ENCODE assay signal across 8 cellular contexts in genomic region chr1:148458901-148459581, GRCh38. TPM values are rescaled to one million over a fixed set of nuclear protein-coding genes. Genes with fewer than 3 reads are reported as not detected.
DNase-seq lines count a peak whose midpoint lies in the region; TF ChIP-seq lines count a peak whose summit lies in the region.
"Not testable (repeated sequence)": the region's sequence is repeated elsewhere in the genome, so short reads cannot be mapped to it uniquely, and the experiment has no call there.

No MANE protein-coding gene starts in this region.

- H3K79me1 ChIP-seq in neuronal stem cell (ENCODE audit: low read depth, low read length), result not testable (repeated sequence)

- not testable (repeated sequence) for H2BK12ac ChIP-seq in neuronal stem cell (ENCODE audit: low read length)

- not testable (repeated sequence) for H4K8ac ChIP-seq in neuronal stem cell (ENCODE audit: low read depth, low read length)

- H3K9ac ChIP-seq in SK-N-MC (ENCODE audit: insufficient read length) (peak overlapping the region; percentile 41), neuronal stem cell (ENCODE audit: low read depth, low read length, poor library complexity) (peak overlapping the region; percentile 44)

- DNase-seq in BE2C; SK-N-MC (ENCODE audit: low read depth, low spot score); coronary artery (ENCODE audit: low spot score): not testable (repeated sequence)
- DNase-seq in HK-2 (ENCODE audit: unreplicated experiment) (peak; percentile 5), neuronal stem cell (ENCODE audit: low spot score) (peak; percentile 36)
- DNase-seq in activated T-cell treated with anti-CD3 and anti-CD28 coated beads, Interleukin-2, amount 50 U/mL, for 24 hours, result peak; percentile 74
- DNase-seq in stimulated activated CD8-positive, alpha-beta memory T cell treated with anti-CD3 and anti-CD28 coated beads, Interleukin-4, amount 100 ng/mL, for 24 hours (ENCODE audit: low read depth), result peak; percentile 19

- H3K4me3 ChIP-seq in BE2C (ENCODE audit: low read depth, low read length) (peak overlapping the region; percentile 26), SK-N-MC (peak overlapping the region; percentile 76), coronary artery (peak overlapping the region; percentile 88), iPS-11a (ENCODE audit: low read depth, low read length) (peak overlapping the region; percentile 27), neuronal stem cell (ENCODE audit: low read length in 2 of 2) (peak overlapping the region; percentile 54 to 81)

- H3K4me1 ChIP-seq in BE2C; neuronal stem cell (ENCODE audit: control insufficient read depth in 2 of 2, insufficient read depth in 1 of 2, low read depth in 1 of 2, low read length in 2 of 2): not testable (repeated sequence)

- H3K14ac ChIP-seq in neuronal stem cell (ENCODE audit: low read length), result not testable (repeated sequence)

- not testable (repeated sequence) for H3K9me3 ChIP-seq in BE2C; SK-N-MC (ENCODE audit: low read depth, low read length); neuronal stem cell (replicated peaks in 1 of 2; ENCODE audit: control insufficient read depth in 2 of 2, insufficient read depth in 1 of 2, low read depth in 1 of 2, low read length in 2 of 2)

- H3K36me3 Mint-ChIP-seq in activated T-cell treated with anti-CD3 and anti-CD28 coated beads, Interleukin-2, amount 50 U/mL, for 24 hours (ENCODE audit: low read depth), result not testable (repeated sequence)

- not testable (repeated sequence) for H3K27ac ChIP-seq in SK-N-MC; neuronal stem cell (replicated peaks; ENCODE audit: low read length)
- H3K27ac ChIP-seq in coronary artery, result peak overlapping the region; percentile 66 to 93

- not testable (repeated sequence) for H3K23ac ChIP-seq in neuronal stem cell (ENCODE audit: low read depth, low read length, poor library complexity)

- H4K91ac ChIP-seq in neuronal stem cell (ENCODE audit: low read depth, low read length, poor library complexity), result not testable (repeated sequence)

- H3K4ac ChIP-seq in neuronal stem cell (ENCODE audit: low read length), result not testable (repeated sequence)

- WGBS in neuronal stem cell (ENCODE audit: extremely low coverage in 2 of 2, insufficient read length in 2 of 2, insufficient replicate concordance in 1 of 2), 2 donors, result no CpG with 5 or more reads among the region's 63 CpGs

- peak overlapping the region; percentile 84 for H2AFZ ChIP-seq in neuronal stem cell (ENCODE audit: low read length)

- not testable (repeated sequence) for H3K9me3 Mint-ChIP-seq in activated T-cell treated with anti-CD3 and anti-CD28 coated beads, Interleukin-2, amount 50 U/mL, for 24 hours

- not testable (repeated sequence) for H2BK120ac ChIP-seq in neuronal stem cell (ENCODE audit: low read depth, low read length)

- H3K4me2 ChIP-seq in neuronal stem cell (ENCODE audit: insufficient read depth, low read length, poor library complexity, severe bottlenecking), result peak overlapping the region; percentile 40

- peak overlapping the region; percentile 85 for H3K27ac Mint-ChIP-seq in activated T-cell treated with anti-CD3 and anti-CD28 coated beads, Interleukin-2, amount 50 U/mL, for 24 hours

- not testable (repeated sequence) for H2BK15ac ChIP-seq in neuronal stem cell (ENCODE audit: low read length)

- H3K18ac ChIP-seq in neuronal stem cell (ENCODE audit: low read length), result not testable (repeated sequence)

- H3K27me3 ChIP-seq in BE2C; neuronal stem cell (ENCODE audit: control insufficient read depth in 3 of 3, insufficient read depth in 3 of 3, low read depth in 1 of 3, low read length in 3 of 3): not testable (repeated sequence)

- not testable (repeated sequence) for H3K4me1 Mint-ChIP-seq in activated T-cell treated with anti-CD3 and anti-CD28 coated beads, Interleukin-2, amount 50 U/mL, for 24 hours (ENCODE audit: low read depth)

- H2AK5ac ChIP-seq in neuronal stem cell (ENCODE audit: low read depth, low read length), result not testable (repeated sequence)

- peak overlapping the region; percentile 78 for H3K4me3 Mint-ChIP-seq in activated T-cell treated with anti-CD3 and anti-CD28 coated beads, Interleukin-2, amount 50 U/mL, for 24 hours

- not testable (repeated sequence) for H2BK5ac ChIP-seq in neuronal stem cell (ENCODE audit: low read length)

- H3K36me3 ChIP-seq in BE2C; SK-N-MC (ENCODE audit: insufficient read depth, low read length); neuronal stem cell (replicated peaks in 1 of 2; ENCODE audit: control insufficient read depth in 2 of 2, insufficient read depth in 2 of 2, low read length in 2 of 2): not testable (repeated sequence)

- TF ChIP-seq CTCF in BE2C (IDR thresholded peaks at IDR 0.05; ENCODE audit: low read depth, low read length); coronary artery (IDR thresholded peaks at IDR 0.05): not testable (repeated sequence)

- H3K27me3 Mint-ChIP-seq in activated T-cell treated with anti-CD3 and anti-CD28 coated beads, Interleukin-2, amount 50 U/mL, for 24 hours, result not testable (repeated sequence)

RNA-seq across cellular contexts. Expression of gene PPIAL4G, which starts 24.1 kb away (rescaled TPM):
- 0.12 TPM for polyA plus RNA-seq in BE2C (2012; ENCODE audit: insufficient read depth, insufficient read length, low read depth)
- not detected for polyA plus RNA-seq in neuronal stem cell (2013, experiment 1 of 2)
- polyA plus RNA-seq in neuronal stem cell (2013, experiment 2 of 2), result 0.01 TPM

Comparison
In these comparisons a context has a peak if more than half of its experiments do, and no peak if none do; other contexts are left out.
1. H3K4me3 ChIP-seq: peak in every context shown above with its lines; median percentile 88 in coronary artery; 76 in SK-N-MC; 68 in neuronal stem cell; 27 in iPS-11a; 26 in BE2C.